1 cellular context compared by ENCODE assay signal in genomic region chr16:8854298-8854948, GRCh38.
TF ChIP-seq lines count a peak whose summit lies in the region.

No MANE protein-coding gene starts in this region.

TF ChIP-seq in GM23338, 12 proteins besides CTCF, POLR2A, EP300 and RAD21 (continued from another document):
- TF ChIP-seq ZNF114 (CRISPR knock-in tag; IDR thresholded peaks at IDR 0.05) (no peak), JUNB (IDR thresholded peaks at IDR 0.05; ENCODE audit: unreplicated experiment) (no peak), STAT1 (IDR thresholded peaks at IDR 0.05; ENCODE audit: unreplicated experiment) (no peak), POLR2AphosphoS5 (IDR thresholded peaks at IDR 0.05; ENCODE audit: low read depth) (no peak), CREB1 (CRISPR knock-in tag; IDR thresholded peaks at IDR 0.05; ENCODE audit: low read depth) (no peak), ETS1 (IDR thresholded peaks at IDR 0.05) (no peak), NANOG (IDR thresholded peaks at IDR 0.05; ENCODE audit: borderline replicate concordance) (no peak), ZNF331 (CRISPR knock-in tag; IDR thresholded peaks at IDR 0.05; ENCODE audit: low read depth) (no peak), EZH2phosphoT487 (IDR thresholded peaks at IDR 0.05; ENCODE audit: unreplicated experiment) (no peak)
- TF ChIP-seq, protein P1, sequence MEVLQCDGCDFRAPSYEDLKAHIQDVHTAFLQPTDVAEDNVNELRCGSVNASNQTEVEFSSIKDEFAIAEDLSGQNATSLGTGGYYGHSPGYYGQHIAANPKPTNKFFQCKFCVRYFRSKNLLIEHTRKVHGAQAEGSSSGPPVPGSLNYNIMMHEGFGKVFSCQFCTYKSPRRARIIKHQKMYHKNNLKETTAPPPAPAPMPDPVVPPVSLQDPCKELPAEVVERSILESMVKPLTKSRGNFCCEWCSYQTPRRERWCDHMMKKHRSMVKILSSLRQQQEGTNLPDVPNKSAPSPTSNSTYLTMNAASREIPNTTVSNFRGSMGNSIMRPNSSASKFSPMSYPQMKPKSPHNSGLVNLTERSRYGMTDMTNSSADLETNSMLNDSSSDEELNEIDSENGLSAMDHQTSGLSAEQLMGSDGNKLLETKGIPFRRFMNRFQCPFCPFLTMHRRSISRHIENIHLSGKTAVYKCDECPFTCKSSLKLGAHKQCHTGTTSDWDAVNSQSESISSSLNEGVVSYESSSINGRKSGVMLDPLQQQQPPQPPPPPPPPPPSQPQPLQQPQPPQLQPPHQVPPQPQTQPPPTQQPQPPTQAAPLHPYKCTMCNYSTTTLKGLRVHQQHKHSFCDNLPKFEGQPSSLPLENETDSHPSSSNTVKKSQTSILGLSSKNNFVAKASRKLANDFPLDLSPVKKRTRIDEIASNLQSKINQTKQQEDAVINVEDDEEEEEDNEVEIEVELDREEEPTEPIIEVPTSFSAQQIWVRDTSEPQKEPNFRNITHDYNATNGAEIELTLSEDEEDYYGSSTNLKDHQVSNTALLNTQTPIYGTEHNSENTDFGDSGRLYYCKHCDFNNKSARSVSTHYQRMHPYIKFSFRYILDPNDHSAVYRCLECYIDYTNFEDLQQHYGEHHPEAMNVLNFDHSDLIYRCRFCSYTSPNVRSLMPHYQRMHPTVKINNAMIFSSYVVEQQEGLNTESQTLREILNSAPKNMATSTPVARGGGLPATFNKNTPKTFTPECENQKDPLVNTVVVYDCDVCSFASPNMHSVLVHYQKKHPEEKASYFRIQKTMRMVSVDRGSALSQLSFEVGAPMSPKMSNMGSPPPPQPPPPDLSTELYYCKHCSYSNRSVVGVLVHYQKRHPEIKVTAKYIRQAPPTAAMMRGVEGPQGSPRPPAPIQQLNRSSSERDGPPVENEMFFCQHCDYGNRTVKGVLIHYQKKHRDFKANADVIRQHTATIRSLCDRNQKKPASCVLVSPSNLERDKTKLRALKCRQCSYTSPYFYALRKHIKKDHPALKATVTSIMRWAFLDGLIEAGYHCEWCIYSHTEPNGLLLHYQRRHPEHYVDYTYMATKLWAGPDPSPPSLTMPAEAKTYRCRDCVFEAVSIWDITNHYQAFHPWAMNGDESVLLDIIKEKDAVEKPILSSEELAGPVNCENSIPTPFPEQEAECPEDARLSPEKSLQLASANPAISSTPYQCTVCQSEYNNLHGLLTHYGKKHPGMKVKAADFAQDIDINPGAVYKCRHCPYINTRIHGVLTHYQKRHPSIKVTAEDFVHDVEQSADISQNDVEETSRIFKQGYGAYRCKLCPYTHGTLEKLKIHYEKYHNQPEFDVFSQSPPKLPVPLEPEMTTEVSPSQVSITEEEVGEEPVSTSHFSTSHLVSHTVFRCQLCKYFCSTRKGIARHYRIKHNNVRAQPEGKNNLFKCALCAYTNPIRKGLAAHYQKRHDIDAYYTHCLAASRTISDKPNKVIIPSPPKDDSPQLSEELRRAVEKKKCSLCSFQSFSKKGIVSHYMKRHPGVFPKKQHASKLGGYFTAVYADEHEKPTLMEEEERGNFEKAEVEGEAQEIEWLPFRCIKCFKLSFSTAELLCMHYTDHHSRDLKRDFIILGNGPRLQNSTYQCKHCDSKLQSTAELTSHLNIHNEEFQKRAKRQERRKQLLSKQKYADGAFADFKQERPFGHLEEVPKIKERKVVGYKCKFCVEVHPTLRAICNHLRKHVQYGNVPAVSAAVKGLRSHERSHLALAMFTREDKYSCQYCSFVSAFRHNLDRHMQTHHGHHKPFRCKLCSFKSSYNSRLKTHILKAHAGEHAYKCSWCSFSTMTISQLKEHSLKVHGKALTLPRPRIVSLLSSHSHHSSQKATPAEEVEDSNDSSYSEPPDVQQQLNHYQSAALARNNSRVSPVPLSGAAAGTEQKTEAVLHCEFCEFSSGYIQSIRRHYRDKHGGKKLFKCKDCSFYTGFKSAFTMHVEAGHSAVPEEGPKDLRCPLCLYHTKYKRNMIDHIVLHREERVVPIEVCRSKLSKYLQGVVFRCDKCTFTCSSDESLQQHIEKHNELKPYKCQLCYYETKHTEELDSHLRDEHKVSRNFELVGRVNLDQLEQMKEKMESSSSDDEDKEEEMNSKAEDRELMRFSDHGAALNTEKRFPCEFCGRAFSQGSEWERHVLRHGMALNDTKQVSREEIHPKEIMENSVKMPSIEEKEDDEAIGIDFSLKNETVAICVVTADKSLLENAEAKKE (CRISPR knock-in tag; IDR thresholded peaks at IDR 0.05): no peak
- TF ChIP-seq, protein P2, sequence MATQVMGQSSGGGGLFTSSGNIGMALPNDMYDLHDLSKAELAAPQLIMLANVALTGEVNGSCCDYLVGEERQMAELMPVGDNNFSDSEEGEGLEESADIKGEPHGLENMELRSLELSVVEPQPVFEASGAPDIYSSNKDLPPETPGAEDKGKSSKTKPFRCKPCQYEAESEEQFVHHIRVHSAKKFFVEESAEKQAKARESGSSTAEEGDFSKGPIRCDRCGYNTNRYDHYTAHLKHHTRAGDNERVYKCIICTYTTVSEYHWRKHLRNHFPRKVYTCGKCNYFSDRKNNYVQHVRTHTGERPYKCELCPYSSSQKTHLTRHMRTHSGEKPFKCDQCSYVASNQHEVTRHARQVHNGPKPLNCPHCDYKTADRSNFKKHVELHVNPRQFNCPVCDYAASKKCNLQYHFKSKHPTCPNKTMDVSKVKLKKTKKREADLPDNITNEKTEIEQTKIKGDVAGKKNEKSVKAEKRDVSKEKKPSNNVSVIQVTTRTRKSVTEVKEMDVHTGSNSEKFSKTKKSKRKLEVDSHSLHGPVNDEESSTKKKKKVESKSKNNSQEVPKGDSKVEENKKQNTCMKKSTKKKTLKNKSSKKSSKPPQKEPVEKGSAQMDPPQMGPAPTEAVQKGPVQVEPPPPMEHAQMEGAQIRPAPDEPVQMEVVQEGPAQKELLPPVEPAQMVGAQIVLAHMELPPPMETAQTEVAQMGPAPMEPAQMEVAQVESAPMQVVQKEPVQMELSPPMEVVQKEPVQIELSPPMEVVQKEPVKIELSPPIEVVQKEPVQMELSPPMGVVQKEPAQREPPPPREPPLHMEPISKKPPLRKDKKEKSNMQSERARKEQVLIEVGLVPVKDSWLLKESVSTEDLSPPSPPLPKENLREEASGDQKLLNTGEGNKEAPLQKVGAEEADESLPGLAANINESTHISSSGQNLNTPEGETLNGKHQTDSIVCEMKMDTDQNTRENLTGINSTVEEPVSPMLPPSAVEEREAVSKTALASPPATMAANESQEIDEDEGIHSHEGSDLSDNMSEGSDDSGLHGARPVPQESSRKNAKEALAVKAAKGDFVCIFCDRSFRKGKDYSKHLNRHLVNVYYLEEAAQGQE (IDR thresholded peaks at IDR 0.05; ENCODE audit: unreplicated experiment): no peak
